In the genomic region with DNA sequence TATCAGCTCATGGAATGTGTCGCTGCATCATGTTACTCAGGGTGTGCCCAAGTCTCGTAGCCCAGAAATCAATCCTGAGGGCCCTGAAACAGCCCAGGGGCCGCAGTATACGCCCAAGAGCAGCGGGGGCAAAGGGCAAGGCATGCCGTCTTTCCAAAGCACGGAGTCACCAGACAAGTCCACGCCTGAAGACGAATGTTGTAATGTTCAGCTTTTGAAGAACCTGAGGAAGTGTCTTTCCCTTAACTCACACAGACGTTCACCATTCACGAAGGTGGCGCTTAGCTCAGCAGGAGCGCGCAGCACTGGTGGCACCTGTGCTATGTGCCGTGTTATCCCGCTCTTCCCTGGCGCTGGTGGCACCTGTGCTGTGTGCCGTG, we compare ENCODE assay signal across 14 cellular contexts. TPM values are rescaled to one million over a fixed set of nuclear protein-coding genes. Genes with fewer than 3 reads are reported as not detected.
DNase-seq lines count a peak whose midpoint lies in the region; ATAC-seq and TF ChIP-seq lines count a peak whose summit lies in the region.
"Had no signal": no experiment of that assay in that cellular context is flagged by ENCODE, and none has a peak within 500 bp of the region (broad histone marks: within the 10 kb centered on the region; RNA-seq: fewer than 3 reads in every experiment).

No MANE protein-coding gene starts in this region.

- H3K27me3 Mint-ChIP-seq in IgD-negative memory B cell, result no peaks in the 10 kb centered on the region
- no peaks in the 10 kb centered on the region for H3K27me3 Mint-ChIP-seq in natural killer cell treated with Interleukin-12 subunit alpha and Interleukin-12 subunit beta and Interleukin-15 and Interleukin-18, amount 100 ng/mL, for 72 hours

- H3K27me3 ChIP-seq in BLaER1 (no peaks in the 10 kb centered on the region), dorsolateral prefrontal cortex (no peaks in the 10 kb centered on the region), mammary epithelial cell (ENCODE audit: insufficient read depth, low read length) (no peaks in the 10 kb centered on the region)

- no peak for TF ChIP-seq CTCF in dorsolateral prefrontal cortex (IDR thresholded peaks at IDR 0.05 in 54 of 56, conservative IDR thresholded peaks at IDR 0.05 in 2 of 56; ENCODE audit: low read depth in 1 of 56, partially characterized antibody in 56 of 56)
- TF ChIP-seq CTCF in mammary epithelial cell (conservative IDR thresholded peaks at IDR 0.05 in 1 of 2, IDR thresholded peaks at IDR 0.05 in 1 of 2; ENCODE audit: extremely low read depth in 1 of 2, insufficient read depth in 1 of 2, low read depth in 1 of 2, low read length in 2 of 2), result no peak

- H3K4me3 Mint-ChIP-seq in IgD-negative memory B cell, result peak overlapping the region in 1 of 4 donors; percentile 51
- peak overlapping the region; percentile 88 for H3K4me3 Mint-ChIP-seq in natural killer cell treated with Interleukin-12 subunit alpha and Interleukin-12 subunit beta and Interleukin-15 and Interleukin-18, amount 100 ng/mL, for 72 hours

- H4K20me1 ChIP-seq in BLaER1 (peaks cover 55% of the 10 kb centered on the region), mammary epithelial cell (ENCODE audit: insufficient read depth, low read length) (no peaks in the 10 kb centered on the region)

- H3K9me3 ChIP-seq in BLaER1 (no peaks in the 10 kb centered on the region), mammary epithelial cell (replicated peaks; ENCODE audit: insufficient read depth, low read length) (no peaks in the 10 kb centered on the region)

- peak in 1 of 10 donors; percentile 10 for DNase-seq in dorsolateral prefrontal cortex
- DNase-seq in natural killer cell treated with Interleukin-12 subunit alpha and Interleukin-12 subunit beta and Interleukin-15 and Interleukin-18, amount 100 ng/mL, for 72 hours (ENCODE audit: low spot score), result no peak
- DNase-seq in HUDEP-2 (lab: John Stamatoyannopoulos, UW; ENCODE audit: unreplicated experiment in 76 of 76), result no peak
- no peak for DNase-seq in COR-L47 (lab: John Stamatoyannopoulos, UW)
- DNase-seq in mammary epithelial cell, result no peak
- DNase-seq: GF-D8, NCI-H1105, NCI-H345, PC-9 had no signal

- peaks cover 16 to 32% (median 25%) of the 10 kb centered on the region in 3 donors for H3K4me1 Mint-ChIP-seq in IgD-negative memory B cell
- H3K4me1 Mint-ChIP-seq in natural killer cell treated with Interleukin-12 subunit alpha and Interleukin-12 subunit beta and Interleukin-15 and Interleukin-18, amount 100 ng/mL, for 72 hours (ENCODE audit: low read depth in 2 of 2), result peaks cover 66 to 70% of the 10 kb centered on the region in 2 donors

- peak overlapping the region; percentile 77 to 97 (median 96) for H3K27ac Mint-ChIP-seq in IgD-negative memory B cell
- H3K27ac Mint-ChIP-seq in natural killer cell treated with Interleukin-12 subunit alpha and Interleukin-12 subunit beta and Interleukin-15 and Interleukin-18, amount 100 ng/mL, for 72 hours, result peak overlapping the region; percentile 94 to 95

- H3K4me2 ChIP-seq in BLaER1, result peak overlapping the region; percentile 74
- H3K4me2 ChIP-seq in mammary epithelial cell (ENCODE audit: insufficient read depth, low read depth, low read length), result no peak overlapping the region
- H3K4me2 ChIP-seq: PC-9 had no signal

- intact Hi-C loops in dorsolateral prefrontal cortex (cut with DNase I) (no loop called here), mammary epithelial cell (cut with micrococcal nuclease) (no loop called here)

- dilution Hi-C loops in mammary epithelial cell (cut with HindIII; ENCODE audit: low sequenced_read_pairs), result no loop called here

- 81% methylated on average over 18 of the region's 18 CpGs for WGBS in mammary epithelial cell (ENCODE audit: low coverage, missing lambda C conversion rate)

- H3K4me3 ChIP-seq in BLaER1, result no peak overlapping the region
- no peak overlapping the region for H3K4me3 ChIP-seq in dorsolateral prefrontal cortex
- no peak overlapping the region for H3K4me3 ChIP-seq in mammary epithelial cell (replicated peaks in 1 of 3; ENCODE audit: insufficient read depth in 1 of 3, low read depth in 2 of 3, low read length in 3 of 3)
- H3K4me3 ChIP-seq: PC-9 had no signal

- H3K79me2 ChIP-seq in mammary epithelial cell (ENCODE audit: insufficient read depth, low read length), result peaks cover 7% of the 10 kb centered on the region

- CTCF ChIA-PET in mammary epithelial cell (lab: Charles Lee; ENCODE audit: low non-redundant PET), result no interaction called here

- no TSS peak for BruUV-seq in mammary epithelial cell (replicated peaks; lab: Mats Ljungman, UMichigan)

- no peak overlapping the region for H2AFZ ChIP-seq in mammary epithelial cell (ENCODE audit: low read depth, low read length)
- H2AFZ ChIP-seq: PC-9 had no signal

- no peaks in the 10 kb centered on the region for H3K9me3 Mint-ChIP-seq in IgD-negative memory B cell
- no peaks in the 10 kb centered on the region for H3K9me3 Mint-ChIP-seq in natural killer cell treated with Interleukin-12 subunit alpha and Interleukin-12 subunit beta and Interleukin-15 and Interleukin-18, amount 100 ng/mL, for 72 hours

- H3K9ac ChIP-seq in BLaER1 (no peak overlapping the region), mammary epithelial cell (ENCODE audit: insufficient read depth, low read length) (no peak overlapping the region)

- H3K4me1 ChIP-seq in BLaER1, result peaks cover 55% of the 10 kb centered on the region
- H3K4me1 ChIP-seq in mammary epithelial cell (ENCODE audit: insufficient read depth, low read length), result no peaks in the 10 kb centered on the region

- H3K36me3 ChIP-seq in BLaER1 (peaks cover 90% of the 10 kb centered on the region), mammary epithelial cell (ENCODE audit: insufficient read depth, low read length) (peaks cover 33% of the 10 kb centered on the region)

- in situ Hi-C loops in mammary epithelial cell (cut with MboI; ENCODE audit: low sequenced_read_pairs in 2 of 2), result no loop called here

- H3K36me3 Mint-ChIP-seq in IgD-negative memory B cell, result peaks cover 9% of the 10 kb centered on the region
- peaks cover 35% of the 10 kb centered on the region for H3K36me3 Mint-ChIP-seq in natural killer cell treated with Interleukin-12 subunit alpha and Interleukin-12 subunit beta and Interleukin-15 and Interleukin-18, amount 100 ng/mL, for 72 hours

- no peak for ATAC-seq in natural killer cell treated with Interleukin-12 subunit alpha and Interleukin-12 subunit beta and Interleukin-15 and Interleukin-18, amount 100 ng/mL, for 72 hours
- no peak for ATAC-seq in GM19328 (IDR thresholded peaks at IDR 0.05; ENCODE audit: unreplicated experiment)
- ATAC-seq: HCT116, HepG2 had no signal

- H3K27ac ChIP-seq in BLaER1 (no peak overlapping the region), dorsolateral prefrontal cortex (peak overlapping the region in 58 of 59 donors; percentile 85 to 100 (median 98)), mammary epithelial cell (ENCODE audit: insufficient read depth, low read depth, low read length) (no peak overlapping the region)
- H3K27ac ChIP-seq: PC-9 had no signal

RNA-seq across cellular contexts. Expression of a gene that starts 18.8 kb away (rescaled TPM):
- polyA plus RNA-seq in IgD-negative memory B cell (12.2 TPM), mammary epithelial cell (24.5 TPM)
- total RNA-seq in dorsolateral prefrontal cortex (10 to 100 TPM in 86 of 120 experiments, 1 to 10 TPM in 34; 1.7 to 49.2 (median 15.0) TPM), mammary epithelial cell (1 to 10 TPM; 3.5 to 6.3 TPM)
- 10 to 100 TPM; 31.4 to 69.6 TPM for total RNA-seq in natural killer cell treated with Interleukin-12 subunit alpha and Interleukin-12 subunit beta and Interleukin-15 and Interleukin-18, amount 100 ng/mL, for 72 hours
- 31.0 TPM for polyA minus RNA-seq in mammary epithelial cell

RNA-seq across cellular contexts. Expression of a gene that starts 45.1 kb away (rescaled TPM):
- polyA plus RNA-seq in IgD-negative memory B cell, result 55.2 TPM
- total RNA-seq in dorsolateral prefrontal cortex, result 100 to 1,000 TPM in 4 of 120 experiments, 10 to 100 TPM in 108, 1 to 10 TPM in 8; 7.4 to 132 (median 19.8) TPM
- 10 to 100 TPM; 15.9 to 40.4 TPM for total RNA-seq in natural killer cell treated with Interleukin-12 subunit alpha and Interleukin-12 subunit beta and Interleukin-15 and Interleukin-18, amount 100 ng/mL, for 72 hours
- 1 to 10 TPM; 4.8 to 5.7 TPM for total RNA-seq in mammary epithelial cell
- 36.0 TPM for polyA plus RNA-seq in mammary epithelial cell
- 2.0 TPM for polyA minus RNA-seq in mammary epithelial cell

Comparison
In these comparisons a context has a peak if more than half of its experiments do, and no peak if none do; other contexts are left out.
1. H3K27ac ChIP-seq: peak in dorsolateral prefrontal cortex (58 of 59); none in BLaER1 (single experiment) and mammary epithelial cell (single experiment).